ENCODE assay signal across 15 cellular contexts in genomic region chr11:6694229-6694535, GRCh38. TPM values are rescaled to one million over a fixed set of nuclear protein-coding genes. Genes with fewer than 3 reads are reported as not detected.
DNase-seq lines count a peak whose midpoint lies in the region; ATAC-seq, FAIRE-seq and TF ChIP-seq lines count a peak whose summit lies in the region.
"Had no signal": no experiment of that assay in that cellular context is flagged by ENCODE, and none has a peak within 500 bp of the region (broad histone marks: within the 10 kb centered on the region; RNA-seq: fewer than 3 reads in every experiment).

No MANE protein-coding gene starts in this region.

- no peaks in the 10 kb centered on the region for H3K36me3 Mint-ChIP-seq in activated naive CD4-positive, alpha-beta T cell treated with anti-CD3 and anti-CD28 coated beads for 36 hours (ENCODE audit: low read depth)
- peaks cover 22% of the 10 kb centered on the region for H3K36me3 Mint-ChIP-seq in activated CD4-positive, alpha-beta memory T cell treated with anti-CD3 and anti-CD28 coated beads, Interleukin-2, amount 10 ng/mL, durations not matched to agents 7 days and 5 days (ENCODE audit: low read depth)

- no peak for DNase-seq in activated naive CD4-positive, alpha-beta T cell treated with anti-CD3 and anti-CD28 coated beads for 36 hours
- no peak for DNase-seq in activated naive CD4-positive, alpha-beta T cell treated with anti-CD3 and anti-CD28 coated beads, Interleukin-2, amount 50 U/mL, for 16 hours
- no peak for DNase-seq in activated CD4-positive, alpha-beta memory T cell treated with anti-CD3 and anti-CD28 coated beads, Interleukin-2, amount 10 ng/mL, durations not matched to agents 7 days and 5 days
- DNase-seq in esophagus muscularis mucosa (ENCODE audit: extremely low spot score) (no peak), spleen (no peak), NCI-H345 (lab: John Stamatoyannopoulos, UW) (no peak), small intestine (no peak)
- DNase-seq: activated gamma-delta T cell, lower lobe of right lung, NCI-H1436, right lobe of liver, SHP77 treated with DMSO at 0.1 percent for 48 hours had no signal

- no peak for TF ChIP-seq EP300 in esophagus muscularis mucosa (IDR thresholded peaks at IDR 0.05)

- no peak overlapping the region for H3K4me3 Mint-ChIP-seq in activated naive CD4-positive, alpha-beta T cell treated with anti-CD3 and anti-CD28 coated beads for 36 hours
- no peak overlapping the region for H3K4me3 Mint-ChIP-seq in activated CD4-positive, alpha-beta memory T cell treated with anti-CD3 and anti-CD28 coated beads, Interleukin-2, amount 10 ng/mL, durations not matched to agents 7 days and 5 days
- H3K4me3 Mint-ChIP-seq: nephron had no signal

- peak overlapping the region; percentile 35 to 70 (median 66) for H3K27ac ChIP-seq in esophagus muscularis mucosa (replicated peaks in 1 of 4)
- H3K27ac ChIP-seq in spleen, result peak overlapping the region; percentile 55 to 88 (median 82)
- H3K27ac ChIP-seq in small intestine (ENCODE audit: low read depth in 1 of 2, low read length in 1 of 2), result no peak overlapping the region

- H3K27me3 ChIP-seq in esophagus muscularis mucosa (no peaks in the 10 kb centered on the region), spleen (replicated peaks in 1 of 7) (no peaks in the 10 kb centered on the region), small intestine (ENCODE audit: control insufficient read depth in 2 of 2, insufficient read depth in 2 of 2, low read length in 2 of 2) (no peaks in the 10 kb centered on the region)
- H3K27me3 ChIP-seq: right lobe of liver had no signal

- CTCF ChIA-PET in activated naive CD4-positive, alpha-beta T cell treated with anti-CD3 and anti-CD28 coated beads for 36 hours (lab: Charles Lee), result interaction anchor here (0.6 to 1.6 kb wide), 8 partner anchors 14 to 163 kb away, joined by 3 to 5 read pairs (median 4); partner anchors contain the start of gene TPP1
- CTCF ChIA-PET in activated CD4-positive, alpha-beta memory T cell treated with anti-CD3 and anti-CD28 coated beads, Interleukin-2, amount 10 ng/mL, durations not matched to agents 7 days and 5 days (lab: Charles Lee), result interaction anchor here (0.7 to 3.5 kb wide), 13 partner anchors 11 to 497 kb away, joined by 3 to 26 read pairs (median 5); no protein-coding TSS in a partner anchor

- ATAC-seq in HG03354 (IDR thresholded peaks at IDR 0.05; ENCODE audit: poor library complexity, severe bottlenecking, unreplicated experiment), result no peak
- ATAC-seq: right lobe of liver had no signal

- H3K9me3 ChIP-seq in esophagus muscularis mucosa (no peaks in the 10 kb centered on the region), spleen (no peaks in the 10 kb centered on the region), small intestine (ENCODE audit: control insufficient read depth, low read depth) (no peaks in the 10 kb centered on the region)
- H3K9me3 ChIP-seq: lower lobe of right lung, right lobe of liver had no signal

- no peak for FAIRE-seq in small intestine (lab: Jason Lieb, UNC)
- FAIRE-seq: urothelium cell line had no signal

- no peak for TF ChIP-seq CTCF in esophagus muscularis mucosa (IDR thresholded peaks at IDR 0.05)
- no peak for TF ChIP-seq CTCF in spleen (IDR thresholded peaks at IDR 0.05 in 8 of 11, conservative IDR thresholded peaks at IDR 0.05 in 3 of 11)

- H3K36me3 ChIP-seq in esophagus muscularis mucosa (no peaks in the 10 kb centered on the region), spleen (peaks cover 0 to 6% (median 0%) of the 10 kb centered on the region in 6 donors), small intestine (ENCODE audit: control insufficient read depth in 2 of 2, insufficient read depth in 2 of 2, low read length in 2 of 2) (no peaks in the 10 kb centered on the region)
- H3K36me3 ChIP-seq: lower lobe of right lung, right lobe of liver had no signal

- peak overlapping the region; percentile 34 for H3K27ac Mint-ChIP-seq in activated naive CD4-positive, alpha-beta T cell treated with anti-CD3 and anti-CD28 coated beads for 36 hours
- peak overlapping the region; percentile 44 for H3K27ac Mint-ChIP-seq in activated CD4-positive, alpha-beta memory T cell treated with anti-CD3 and anti-CD28 coated beads, Interleukin-2, amount 10 ng/mL, durations not matched to agents 7 days and 5 days
- H3K27ac Mint-ChIP-seq: nephron had no signal

- intact Hi-C loops in activated naive CD4-positive, alpha-beta T cell treated with anti-CD3 and anti-CD28 coated beads for 36 hours (cut with micrococcal nuclease), result loop anchor here (1.0 to 2.0 kb wide), 2 partner anchors 11 to 213 kb away; partner anchors contain the start of genes ARFIP2, MRPL17 and TIMM10B
- intact Hi-C loops in esophagus muscularis mucosa (cut with DNase I) (no loop called here), spleen (cut with DNase I; ENCODE audit: low total_unique reads) (no loop called here)

- 8% methylated on average over 1 of the region's 1 CpG for WGBS in esophagus muscularis mucosa
- 13 to 44% (median 19%) methylated on average over 1 of the region's 1 CpG for WGBS in spleen, 5 donors
- 0 to 3% (median 0%) methylated on average over 1 of the region's 1 CpG for WGBS in small intestine, 3 donors

- TF ChIP-seq POLR2A in esophagus muscularis mucosa (IDR thresholded peaks at IDR 0.05; ENCODE audit: low read depth) (no peak), spleen (IDR thresholded peaks at IDR 0.05) (no peak)

- H3K27me3 Mint-ChIP-seq in activated naive CD4-positive, alpha-beta T cell treated with anti-CD3 and anti-CD28 coated beads for 36 hours (ENCODE audit: low read depth), result no peaks in the 10 kb centered on the region
- no peaks in the 10 kb centered on the region for H3K27me3 Mint-ChIP-seq in activated CD4-positive, alpha-beta memory T cell treated with anti-CD3 and anti-CD28 coated beads, Interleukin-2, amount 10 ng/mL, durations not matched to agents 7 days and 5 days

- peaks cover 14 to 28% (median 23%) of the 10 kb centered on the region in 4 donors for H3K4me1 ChIP-seq in esophagus muscularis mucosa
- H3K4me1 ChIP-seq in spleen, result peaks cover 10 to 45% (median 28%) of the 10 kb centered on the region in 6 donors
- H3K4me1 ChIP-seq in small intestine (ENCODE audit: control insufficient read depth in 2 of 2, insufficient read depth in 1 of 2, low read depth in 1 of 2, low read length in 1 of 2), result no peaks in the 10 kb centered on the region
- H3K4me1 ChIP-seq: right lobe of liver had no signal

- POLR2A ChIA-PET in activated CD4-positive, alpha-beta memory T cell treated with anti-CD3 and anti-CD28 coated beads, Interleukin-2, amount 10 ng/mL, durations not matched to agents 7 days and 5 days (lab: Charles Lee), result interaction anchor here (3.0 kb wide), 1 partner anchor 213 kb away, joined by 10 read pairs; the partner anchor contains the start of genes ARFIP2 and TIMM10B

- H3K4me3 ChIP-seq in esophagus muscularis mucosa, result no peak overlapping the region
- H3K4me3 ChIP-seq in spleen, result no peak overlapping the region
- H3K4me3 ChIP-seq in small intestine (ENCODE audit: low read depth in 1 of 2, low read length in 2 of 2), result no peak overlapping the region
- H3K4me3 ChIP-seq: lower lobe of right lung, right lobe of liver had no signal

- peaks cover 38% of the 10 kb centered on the region for H3K4me1 Mint-ChIP-seq in activated naive CD4-positive, alpha-beta T cell treated with anti-CD3 and anti-CD28 coated beads for 36 hours (ENCODE audit: low read depth)
- peaks cover 33% of the 10 kb centered on the region for H3K4me1 Mint-ChIP-seq in activated CD4-positive, alpha-beta memory T cell treated with anti-CD3 and anti-CD28 coated beads, Interleukin-2, amount 10 ng/mL, durations not matched to agents 7 days and 5 days
- H3K4me1 Mint-ChIP-seq: nephron had no signal

- no peaks in the 10 kb centered on the region for H3K9me3 Mint-ChIP-seq in activated naive CD4-positive, alpha-beta T cell treated with anti-CD3 and anti-CD28 coated beads for 36 hours
- no peaks in the 10 kb centered on the region for H3K9me3 Mint-ChIP-seq in activated CD4-positive, alpha-beta memory T cell treated with anti-CD3 and anti-CD28 coated beads, Interleukin-2, amount 10 ng/mL, durations not matched to agents 7 days and 5 days

RNA-seq across cellular contexts. Expression of gene MRPL17, which starts 11.0 kb away (rescaled TPM):
- total RNA-seq in activated naive CD4-positive, alpha-beta T cell treated with anti-CD3 and anti-CD28 coated beads for 36 hours, result 100 to 1,000 TPM in 1 of 2 experiments, 10 to 100 TPM in 1; 99.7 to 102 TPM
- 10 to 100 TPM; 54.1 to 56.3 TPM for total RNA-seq in activated CD4-positive, alpha-beta memory T cell treated with anti-CD3 and anti-CD28 coated beads, Interleukin-2, amount 10 ng/mL, durations not matched to agents 7 days and 5 days
- 10 to 100 TPM; 13.3 to 22.9 (median 19.4) TPM for total RNA-seq in esophagus muscularis mucosa
- total RNA-seq in spleen, result 10 to 100 TPM; 31.1 to 74.7 (median 41.1) TPM
- polyA plus RNA-seq in spleen, result 10 to 100 TPM; 41.7 to 70.2 (median 52.9) TPM
- polyA plus RNA-seq in small intestine, result 10 to 100 TPM; 17.8 to 49.4 (median 19.0) TPM

RNA-seq across cellular contexts. Expression of gene DCHS1, which starts 38.6 kb away (rescaled TPM):
- under 1 TPM; 0.79 to 0.88 TPM for total RNA-seq in activated naive CD4-positive, alpha-beta T cell treated with anti-CD3 and anti-CD28 coated beads for 36 hours
- total RNA-seq in activated CD4-positive, alpha-beta memory T cell treated with anti-CD3 and anti-CD28 coated beads, Interleukin-2, amount 10 ng/mL, durations not matched to agents 7 days and 5 days, result under 1 TPM; 0.23 to 0.25 TPM
- total RNA-seq in esophagus muscularis mucosa, result 10 to 100 TPM; 27.0 to 60.9 (median 34.0) TPM
- 10 to 100 TPM; 29.8 to 58.8 (median 43.4) TPM for total RNA-seq in spleen
- 1 to 10 TPM; 1.9 to 7.6 (median 3.1) TPM for polyA plus RNA-seq in spleen
- 1 to 10 TPM in 1 of 3 donors, under 1 TPM in 2; under 0.01 to 7.0 (median 0.27) TPM for polyA plus RNA-seq in small intestine

Comparison
In these comparisons a context has a peak if more than half of its experiments do, and no peak if none do; other contexts are left out.
1. H3K27ac ChIP-seq: peak in esophagus muscularis mucosa (4 of 4) and spleen (8 of 8); none in small intestine (0 of 2).
2. RNA of gene DCHS1, which starts 38.6 kb away (total RNA-seq): 29.8 to 58.8 TPM in spleen and 27.0 to 60.9 TPM in esophagus muscularis mucosa; 0.79 to 0.88 TPM in activated naive CD4-positive, alpha-beta T cell treated with anti-CD3 and anti-CD28 coated beads for 36 hours and 0.23 to 0.25 TPM in activated CD4-positive, alpha-beta memory T cell treated with anti-CD3 and anti-CD28 coated beads, Interleukin-2, amount 10 ng/mL, durations not matched to agents 7 days and 5 days; every median in the first group is over 10 times any median in the second.